Comparison of ENCODE assay signal across 24 cellular contexts in genomic region chr14:52188381-52188780, GRCh38.
DNase-seq lines count a peak whose midpoint lies in the region; ATAC-seq and TF ChIP-seq lines count a peak whose summit lies in the region.
"Had no signal": no experiment of that assay in that cellular context is flagged by ENCODE, and none has a peak within 500 bp of the region (broad histone marks: within the 10 kb centered on the region; RNA-seq: fewer than 3 reads in every experiment).

No MANE protein-coding gene starts in this region.

- no peak overlapping the region for H3K4me3 ChIP-seq in RWPE2 (ENCODE audit: severe bottlenecking)
- H3K4me3 ChIP-seq: K562, MG63, SJCRH30 had no signal

- no peaks in the 10 kb centered on the region for H3K9me3 ChIP-seq in RWPE2 (ENCODE audit: severe bottlenecking)
- H3K9me3 ChIP-seq: MG63, SJCRH30 had no signal

- DNase-seq in EL (peak; percentile 2), ELR (ENCODE audit: low read depth) (peak; percentile 15), RWPE2 (ENCODE audit: low spot score) (no peak), iris pigment epithelial cell (ENCODE audit: low read depth) (peak; percentile 27), NCI-H1694 (lab: John Stamatoyannopoulos, UW) (no peak)
- no peak for DNase-seq in activated effector memory CD4-positive, alpha-beta T cell treated with anti-CD3 and anti-CD28 coated beads, Interleukin-2, amount 50 U/mL, for 16 hours
- DNase-seq: CD8-positive, alpha-beta memory T cell; DMS 273 treated with DMSO at 0.1 percent for 48 hours; DMS79; Kasumi-1; MG63; NCI-H1048; NCI-H1417; NCI-H187 treated with DMSO at 0.1 percent for 48 hours; NCI-H2107; NCI-H524; NCI-H748 treated with DMSO at 0.1 percent for 48 hours; SJCRH30 had no signal

- no peak overlapping the region for H3K27ac ChIP-seq in RWPE2 (ENCODE audit: poor library complexity, severe bottlenecking)
- H3K27ac ChIP-seq: HL-60, SJCRH30 had no signal

- TF ChIP-seq CTCF in RWPE2 (IDR thresholded peaks at IDR 0.05; ENCODE audit: poor library complexity, severe bottlenecking): no peak

- ATAC-seq in RWPE2 (ENCODE audit: low read depth) (peak; percentile 14; the same call in 1 of the 3 replicates), HG02981 (IDR thresholded peaks at IDR 0.05; ENCODE audit: unreplicated experiment) (no peak)
- ATAC-seq: HCT116, K562, Right ventricle myocardium inferior, SK-N-SH treated with all-trans-retinoic acid at 6 μM for 48 hours had no signal

- no peaks in the 10 kb centered on the region for H3K36me3 ChIP-seq in RWPE2 (ENCODE audit: low read depth)
- H3K36me3 ChIP-seq: MG63, SJCRH30 had no signal

- H3K4me1 ChIP-seq in RWPE2 (ENCODE audit: insufficient read depth, poor library complexity, severe bottlenecking): peaks cover 17% of the 10 kb centered on the region
- H3K4me1 ChIP-seq: SJCRH30 had no signal

- H3K27me3 ChIP-seq in RWPE2 (ENCODE audit: insufficient read depth, poor library complexity, severe bottlenecking): no peaks in the 10 kb centered on the region
- H3K27me3 ChIP-seq: MG63, SJCRH30 had no signal

Comparison
In these comparisons a context has a peak if more than half of its experiments do, and no peak if none do; other contexts are left out.
1. DNase-seq: peak in EL (single experiment), ELR (single experiment) and iris pigment epithelial cell (single experiment); none in RWPE2 (single experiment), activated effector memory CD4-positive, alpha-beta T cell treated with anti-CD3 and anti-CD28 coated beads, Interleukin-2, amount 50 U/mL, for 16 hours (single experiment) and NCI-H1694 (single experiment).